17 cellular contexts compared by ENCODE assay signal in the genomic region with DNA sequence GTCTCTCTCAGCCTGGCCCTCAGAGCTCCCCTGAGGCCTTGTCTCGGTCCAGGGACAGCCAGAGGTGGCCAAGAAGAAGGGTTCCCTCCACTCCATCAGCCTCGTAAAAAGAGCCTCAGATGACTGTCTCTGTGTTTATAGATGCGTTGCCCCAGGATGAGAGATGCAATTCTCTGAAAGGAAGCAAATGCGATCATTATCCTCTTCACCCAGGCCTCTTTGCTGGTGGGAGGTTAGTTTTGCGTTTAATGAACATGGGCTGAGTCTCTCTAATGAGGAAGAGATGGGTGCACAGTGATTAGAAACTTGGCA.
A peak's percentile ranks its signal among the peaks of the same experiment; 100 is the strongest.
DNase-seq lines count a peak whose midpoint lies in the region; ATAC-seq and TF ChIP-seq lines count a peak whose summit lies in the region.
"Had no signal": no experiment of that assay in that cellular context is flagged by ENCODE, and none has a peak within 500 bp of the region (broad histone marks: within the 10 kb centered on the region; RNA-seq: fewer than 3 reads in every experiment).

No MANE protein-coding gene starts in this region.

- H3K4me3 ChIP-seq in BLaER1 = no peak overlapping the region
- H3K4me3 ChIP-seq in NT2/D1 (ENCODE audit: insufficient read length, low read depth) = no peak overlapping the region
- H3K4me3 ChIP-seq in psoas muscle = no peak overlapping the region
- H3K4me3 ChIP-seq: BLaER1 treated with 17β-estradiol and CSF1 and Interleukin-3, amounts not matched to agents 10 nM and 100 nM; GM23338 had no signal

- DNase-seq in NCI-H1105 treated with DMSO at 0.1 percent for 48 hours (lab: John Stamatoyannopoulos, UW) (peak; percentile 22), NCI-H1105 (lab: John Stamatoyannopoulos, UW) (no peak), NT2/D1 (ENCODE audit: low read depth, low spot score) (no peak), psoas muscle (no peak)
- no peak for DNase-seq in activated T-cell treated with anti-CD3 and anti-CD28 coated beads, Interleukin-2, amount 50 U/mL, for 1 hour
- DNase-seq: AML-193; CD4-positive, CD25-positive, alpha-beta regulatory T cell; DMS53; GF-D8 had no signal

- H3K4me3 Mint-ChIP-seq in brain = peak overlapping the region in 3 of 5 experiments; percentile 27 to 59 (median 42)
- H3K4me3 Mint-ChIP-seq: CD4-positive, CD25-positive, alpha-beta regulatory T cell; GM23338; H9 had no signal

- H4K20me1 ChIP-seq in BLaER1 = no peaks in the 10 kb centered on the region

- H3K27ac ChIP-seq in BLaER1 = peak overlapping the region; percentile 22; the same call in 1 of the 2 replicates
- no peak overlapping the region for H3K27ac ChIP-seq in psoas muscle
- H3K27ac ChIP-seq: 22Rv1; BLaER1 treated with 17β-estradiol and CSF1 and Interleukin-3, amounts not matched to agents 10 nM and 100 nM had no signal

- H3K9me3 Mint-ChIP-seq in brain = peaks cover 0 to 6% (median 4%) of the 10 kb centered on the region in 5 experiments
- H3K9me3 Mint-ChIP-seq: CD4-positive, CD25-positive, alpha-beta regulatory T cell; GM23338; H9 had no signal

- H3K4me1 ChIP-seq in BLaER1 = peaks cover 39% of the 10 kb centered on the region
- H3K4me1 ChIP-seq in NT2/D1 (ENCODE audit: insufficient read depth, insufficient read length) = peaks cover 4% of the 10 kb centered on the region
- no peaks in the 10 kb centered on the region for H3K4me1 ChIP-seq in psoas muscle

- TF ChIP-seq CTCF in brain (conservative IDR thresholded peaks at IDR 0.05) (no peak), psoas muscle (IDR thresholded peaks at IDR 0.05) (no peak)

- H3K4me2 ChIP-seq in BLaER1 = peak overlapping the region; percentile 48
- H3K4me2 ChIP-seq: GM23338 had no signal

- H3K27me3 Mint-ChIP-seq in brain = peaks cover 18% of the 10 kb centered on the region

- intact Hi-C loops in psoas muscle (cut with DNase I) = no loop called here

- H3K9me3 ChIP-seq in BLaER1 (0 out of 2 replicates have a peak, but pooled peaks cover 8% of the 10 kb centered on the region), NT2/D1 (ENCODE audit: insufficient read depth, low read length) (peaks cover 14% of the 10 kb centered on the region; the same call in 1 of the 2 replicates), psoas muscle (no peaks in the 10 kb centered on the region)

- H3K9ac ChIP-seq in BLaER1 (no peak overlapping the region), NT2/D1 (ENCODE audit: insufficient read length, low read depth) (peak overlapping the region; percentile 32)
- H3K9ac ChIP-seq: BLaER1 treated with 17β-estradiol and CSF1 and Interleukin-3, amounts not matched to agents 10 nM and 100 nM had no signal

- peaks cover 4% of the 10 kb centered on the region for H3K4me1 Mint-ChIP-seq in brain
- H3K4me1 Mint-ChIP-seq: CD4-positive, CD25-positive, alpha-beta regulatory T cell had no signal

- WGBS in psoas muscle, 3 donors = 49 to 57% (median 50%) methylated on average over 5 of the region's 5 CpGs

- H3K27ac Mint-ChIP-seq in brain = peak overlapping the region in 1 of 5 experiments; percentile 93
- H3K27ac Mint-ChIP-seq: CD4-positive, CD25-positive, alpha-beta regulatory T cell had no signal

- H3K36me3 ChIP-seq in BLaER1 (no peaks in the 10 kb centered on the region), NT2/D1 (ENCODE audit: insufficient read depth, insufficient read length, low read length) (no peaks in the 10 kb centered on the region), psoas muscle (ENCODE audit: insufficient read depth in 1 of 2, low read depth in 1 of 2) (no peaks in the 10 kb centered on the region)
- H3K36me3 ChIP-seq: BLaER1 treated with 17β-estradiol and CSF1 and Interleukin-3, amounts not matched to agents 10 nM and 100 nM had no signal

- ATAC-seq in GM19023 (IDR thresholded peaks at IDR 0.05; ENCODE audit: unreplicated experiment) (no peak), psoas muscle (no peak)
- ATAC-seq: GM23338, HepG2 had no signal

- no peaks in the 10 kb centered on the region for H3K36me3 Mint-ChIP-seq in brain
- H3K36me3 Mint-ChIP-seq: CD4-positive, CD25-positive, alpha-beta regulatory T cell had no signal

- H3K27me3 ChIP-seq in BLaER1 (no peaks in the 10 kb centered on the region), NT2/D1 (ENCODE audit: insufficient read depth, insufficient read length) (peaks cover 3% of the 10 kb centered on the region), psoas muscle (ENCODE audit: insufficient read depth in 3 of 3, low read length in 2 of 3) (peaks cover 0 to 86% (median 29%) of the 10 kb centered on the region in 3 donors)
- H3K27me3 ChIP-seq: BLaER1 treated with 17β-estradiol and CSF1 and Interleukin-3, amounts not matched to agents 10 nM and 100 nM had no signal
